1 cellular context compared by ENCODE assay signal in the genomic region with DNA sequence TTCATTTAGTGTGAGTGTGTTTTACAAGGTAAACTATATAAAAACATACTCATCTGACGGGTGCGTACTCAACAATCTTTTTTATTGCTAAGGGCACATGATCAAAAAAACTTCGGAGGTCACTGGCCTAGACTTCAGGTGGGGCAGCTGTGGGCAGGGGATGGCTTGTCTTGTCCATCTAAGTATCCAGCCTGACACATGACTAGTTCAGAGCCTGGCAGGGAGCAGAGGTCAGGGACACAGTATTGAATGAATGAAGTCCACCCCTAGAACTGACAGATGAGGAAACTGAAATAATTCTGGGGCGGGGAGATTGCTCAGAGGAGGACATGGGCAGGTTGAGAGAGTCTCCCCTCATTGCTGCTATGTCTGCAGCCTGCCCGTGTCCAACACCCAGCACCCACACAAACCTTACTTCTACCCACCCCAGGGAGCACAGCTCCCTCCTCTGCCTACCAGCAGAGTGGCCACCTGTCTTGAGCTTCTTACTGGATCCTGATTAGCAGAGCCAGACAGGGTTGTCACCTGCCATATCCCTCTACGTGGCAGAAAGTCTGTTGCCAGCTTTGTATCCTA.
TF ChIP-seq lines count a peak whose summit lies in the region.

No MANE protein-coding gene starts in this region.

TF ChIP-seq in HepG2, 621 proteins besides CTCF, POLR2A, EP300 and RAD21 (continued from another document):
- TF ChIP-seq, protein P1, sequence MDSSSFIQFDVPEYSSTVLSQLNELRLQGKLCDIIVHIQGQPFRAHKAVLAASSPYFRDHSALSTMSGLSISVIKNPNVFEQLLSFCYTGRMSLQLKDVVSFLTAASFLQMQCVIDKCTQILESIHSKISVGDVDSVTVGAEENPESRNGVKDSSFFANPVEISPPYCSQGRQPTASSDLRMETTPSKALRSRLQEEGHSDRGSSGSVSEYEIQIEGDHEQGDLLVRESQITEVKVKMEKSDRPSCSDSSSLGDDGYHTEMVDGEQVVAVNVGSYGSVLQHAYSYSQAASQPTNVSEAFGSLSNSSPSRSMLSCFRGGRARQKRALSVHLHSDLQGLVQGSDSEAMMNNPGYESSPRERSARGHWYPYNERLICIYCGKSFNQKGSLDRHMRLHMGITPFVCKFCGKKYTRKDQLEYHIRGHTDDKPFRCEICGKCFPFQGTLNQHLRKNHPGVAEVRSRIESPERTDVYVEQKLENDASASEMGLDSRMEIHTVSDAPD (CRISPR knock-in tag; IDR thresholded peaks at IDR 0.05) = no peak
- TF ChIP-seq HIVEP1 (CRISPR knock-in tag; IDR thresholded peaks at IDR 0.05) (no peak), ZFP36L2 (CRISPR knock-in tag; IDR thresholded peaks at IDR 0.05) (no peak), MED13 (CRISPR knock-in tag; IDR thresholded peaks at IDR 0.05) (no peak), CC2D1A (CRISPR knock-in tag; IDR thresholded peaks at IDR 0.05) (no peak), ZFP37 (CRISPR knock-in tag; IDR thresholded peaks at IDR 0.05; ENCODE audit: borderline replicate concordance) (no peak), ZBTB1 (CRISPR knock-in tag; IDR thresholded peaks at IDR 0.05; ENCODE audit: borderline replicate concordance) (no peak), ATAD3A (CRISPR knock-in tag; IDR thresholded peaks at IDR 0.05) (no peak), ZNF567 (CRISPR knock-in tag; IDR thresholded peaks at IDR 0.05; ENCODE audit: borderline replicate concordance) (0 out of 2 replicates have a peak, but pooled peaks have one; percentile 60), SYNCRIP (IDR thresholded peaks at IDR 0.05; ENCODE audit: insufficient read depth, low read depth, low read length) (no peak), CREB1 (IDR thresholded peaks at IDR 0.05) (no peak), CREB1 (CRISPR knock-in tag; IDR thresholded peaks at IDR 0.05) (no peak), MYC (CRISPR knock-in tag; IDR thresholded peaks at IDR 0.05; ENCODE audit: borderline replicate concordance) (peak; percentile 29; the same call in 1 of the 2 replicates), ZNF850 (CRISPR knock-in tag; conservative IDR thresholded peaks at IDR 0.05) (no peak), NFKB2 (CRISPR knock-in tag; IDR thresholded peaks at IDR 0.05; ENCODE audit: borderline replicate concordance) (no peak), RBFOX2 (IDR thresholded peaks at IDR 0.05; ENCODE audit: low read depth, low read length) (peak; percentile 31; the same call in 1 of the 2 replicates), NR2F1 (CRISPR knock-in tag; IDR thresholded peaks at IDR 0.05) (peak; percentile 56 to 89; a peak in 3 of 4 replicates), ZNF569 (CRISPR knock-in tag; IDR thresholded peaks at IDR 0.05; ENCODE audit: borderline replicate concordance) (no peak), ZNF292 (CRISPR knock-in tag; IDR thresholded peaks at IDR 0.05; ENCODE audit: borderline replicate concordance, low read depth) (0 out of 2 replicates have a peak, but pooled peaks have one; percentile 16), PTBP1 (IDR thresholded peaks at IDR 0.05; ENCODE audit: low read depth, low read length, poor library complexity, severe bottlenecking) (no peak)
- TF ChIP-seq, protein P2, sequence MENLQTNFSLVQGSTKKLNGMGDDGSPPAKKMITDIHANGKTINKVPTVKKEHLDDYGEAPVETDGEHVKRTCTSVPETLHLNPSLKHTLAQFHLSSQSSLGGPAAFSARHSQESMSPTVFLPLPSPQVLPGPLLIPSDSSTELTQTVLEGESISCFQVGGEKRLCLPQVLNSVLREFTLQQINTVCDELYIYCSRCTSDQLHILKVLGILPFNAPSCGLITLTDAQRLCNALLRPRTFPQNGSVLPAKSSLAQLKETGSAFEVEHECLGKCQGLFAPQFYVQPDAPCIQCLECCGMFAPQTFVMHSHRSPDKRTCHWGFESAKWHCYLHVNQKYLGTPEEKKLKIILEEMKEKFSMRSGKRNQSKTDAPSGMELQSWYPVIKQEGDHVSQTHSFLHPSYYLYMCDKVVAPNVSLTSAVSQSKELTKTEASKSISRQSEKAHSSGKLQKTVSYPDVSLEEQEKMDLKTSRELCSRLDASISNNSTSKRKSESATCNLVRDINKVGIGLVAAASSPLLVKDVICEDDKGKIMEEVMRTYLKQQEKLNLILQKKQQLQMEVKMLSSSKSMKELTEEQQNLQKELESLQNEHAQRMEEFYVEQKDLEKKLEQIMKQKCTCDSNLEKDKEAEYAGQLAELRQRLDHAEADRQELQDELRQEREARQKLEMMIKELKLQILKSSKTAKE (CRISPR knock-in tag; IDR thresholded peaks at IDR 0.05; ENCODE audit: borderline replicate concordance) = peak; percentile 26; the same call in 1 of the 2 replicates
- TF ChIP-seq, protein P3, sequence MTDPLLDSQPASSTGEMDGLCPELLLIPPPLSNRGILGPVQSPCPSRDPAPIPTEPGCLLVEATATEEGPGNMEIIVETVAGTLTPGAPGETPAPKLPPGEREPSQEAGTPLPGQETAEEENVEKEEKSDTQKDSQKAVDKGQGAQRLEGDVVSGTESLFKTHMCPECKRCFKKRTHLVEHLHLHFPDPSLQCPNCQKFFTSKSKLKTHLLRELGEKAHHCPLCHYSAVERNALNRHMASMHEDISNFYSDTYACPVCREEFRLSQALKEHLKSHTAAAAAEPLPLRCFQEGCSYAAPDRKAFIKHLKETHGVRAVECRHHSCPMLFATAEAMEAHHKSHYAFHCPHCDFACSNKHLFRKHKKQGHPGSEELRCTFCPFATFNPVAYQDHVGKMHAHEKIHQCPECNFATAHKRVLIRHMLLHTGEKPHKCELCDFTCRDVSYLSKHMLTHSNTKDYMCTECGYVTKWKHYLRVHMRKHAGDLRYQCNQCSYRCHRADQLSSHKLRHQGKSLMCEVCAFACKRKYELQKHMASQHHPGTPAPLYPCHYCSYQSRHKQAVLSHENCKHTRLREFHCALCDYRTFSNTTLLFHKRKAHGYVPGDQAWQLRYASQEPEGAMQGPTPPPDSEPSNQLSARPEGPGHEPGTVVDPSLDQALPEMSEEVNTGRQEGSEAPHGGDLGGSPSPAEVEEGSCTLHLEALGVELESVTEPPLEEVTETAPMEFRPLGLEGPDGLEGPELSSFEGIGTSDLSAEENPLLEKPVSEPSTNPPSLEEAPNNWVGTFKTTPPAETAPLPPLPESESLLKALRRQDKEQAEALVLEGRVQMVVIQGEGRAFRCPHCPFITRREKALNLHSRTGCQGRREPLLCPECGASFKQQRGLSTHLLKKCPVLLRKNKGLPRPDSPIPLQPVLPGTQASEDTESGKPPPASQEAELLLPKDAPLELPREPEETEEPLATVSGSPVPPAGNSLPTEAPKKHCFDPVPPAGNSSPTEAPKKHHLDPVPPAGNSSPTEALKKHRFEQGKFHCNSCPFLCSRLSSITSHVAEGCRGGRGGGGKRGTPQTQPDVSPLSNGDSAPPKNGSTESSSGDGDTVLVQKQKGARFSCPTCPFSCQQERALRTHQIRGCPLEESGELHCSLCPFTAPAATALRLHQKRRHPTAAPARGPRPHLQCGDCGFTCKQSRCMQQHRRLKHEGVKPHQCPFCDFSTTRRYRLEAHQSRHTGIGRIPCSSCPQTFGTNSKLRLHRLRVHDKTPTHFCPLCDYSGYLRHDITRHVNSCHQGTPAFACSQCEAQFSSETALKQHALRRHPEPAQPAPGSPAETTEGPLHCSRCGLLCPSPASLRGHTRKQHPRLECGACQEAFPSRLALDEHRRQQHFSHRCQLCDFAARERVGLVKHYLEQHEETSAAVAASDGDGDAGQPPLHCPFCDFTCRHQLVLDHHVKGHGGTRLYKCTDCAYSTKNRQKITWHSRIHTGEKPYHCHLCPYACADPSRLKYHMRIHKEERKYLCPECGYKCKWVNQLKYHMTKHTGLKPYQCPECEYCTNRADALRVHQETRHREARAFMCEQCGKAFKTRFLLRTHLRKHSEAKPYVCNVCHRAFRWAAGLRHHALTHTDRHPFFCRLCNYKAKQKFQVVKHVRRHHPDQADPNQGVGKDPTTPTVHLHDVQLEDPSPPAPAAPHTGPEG (CRISPR knock-in tag; IDR thresholded peaks at IDR 0.05) = no peak
- TF ChIP-seq, protein P4, sequence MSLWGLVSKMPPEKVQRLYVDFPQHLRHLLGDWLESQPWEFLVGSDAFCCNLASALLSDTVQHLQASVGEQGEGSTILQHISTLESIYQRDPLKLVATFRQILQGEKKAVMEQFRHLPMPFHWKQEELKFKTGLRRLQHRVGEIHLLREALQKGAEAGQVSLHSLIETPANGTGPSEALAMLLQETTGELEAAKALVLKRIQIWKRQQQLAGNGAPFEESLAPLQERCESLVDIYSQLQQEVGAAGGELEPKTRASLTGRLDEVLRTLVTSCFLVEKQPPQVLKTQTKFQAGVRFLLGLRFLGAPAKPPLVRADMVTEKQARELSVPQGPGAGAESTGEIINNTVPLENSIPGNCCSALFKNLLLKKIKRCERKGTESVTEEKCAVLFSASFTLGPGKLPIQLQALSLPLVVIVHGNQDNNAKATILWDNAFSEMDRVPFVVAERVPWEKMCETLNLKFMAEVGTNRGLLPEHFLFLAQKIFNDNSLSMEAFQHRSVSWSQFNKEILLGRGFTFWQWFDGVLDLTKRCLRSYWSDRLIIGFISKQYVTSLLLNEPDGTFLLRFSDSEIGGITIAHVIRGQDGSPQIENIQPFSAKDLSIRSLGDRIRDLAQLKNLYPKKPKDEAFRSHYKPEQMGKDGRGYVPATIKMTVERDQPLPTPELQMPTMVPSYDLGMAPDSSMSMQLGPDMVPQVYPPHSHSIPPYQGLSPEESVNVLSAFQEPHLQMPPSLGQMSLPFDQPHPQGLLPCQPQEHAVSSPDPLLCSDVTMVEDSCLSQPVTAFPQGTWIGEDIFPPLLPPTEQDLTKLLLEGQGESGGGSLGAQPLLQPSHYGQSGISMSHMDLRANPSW (CRISPR knock-in tag; IDR thresholded peaks at IDR 0.05; ENCODE audit: borderline replicate concordance) = no peak
- TF ChIP-seq, protein P5, sequence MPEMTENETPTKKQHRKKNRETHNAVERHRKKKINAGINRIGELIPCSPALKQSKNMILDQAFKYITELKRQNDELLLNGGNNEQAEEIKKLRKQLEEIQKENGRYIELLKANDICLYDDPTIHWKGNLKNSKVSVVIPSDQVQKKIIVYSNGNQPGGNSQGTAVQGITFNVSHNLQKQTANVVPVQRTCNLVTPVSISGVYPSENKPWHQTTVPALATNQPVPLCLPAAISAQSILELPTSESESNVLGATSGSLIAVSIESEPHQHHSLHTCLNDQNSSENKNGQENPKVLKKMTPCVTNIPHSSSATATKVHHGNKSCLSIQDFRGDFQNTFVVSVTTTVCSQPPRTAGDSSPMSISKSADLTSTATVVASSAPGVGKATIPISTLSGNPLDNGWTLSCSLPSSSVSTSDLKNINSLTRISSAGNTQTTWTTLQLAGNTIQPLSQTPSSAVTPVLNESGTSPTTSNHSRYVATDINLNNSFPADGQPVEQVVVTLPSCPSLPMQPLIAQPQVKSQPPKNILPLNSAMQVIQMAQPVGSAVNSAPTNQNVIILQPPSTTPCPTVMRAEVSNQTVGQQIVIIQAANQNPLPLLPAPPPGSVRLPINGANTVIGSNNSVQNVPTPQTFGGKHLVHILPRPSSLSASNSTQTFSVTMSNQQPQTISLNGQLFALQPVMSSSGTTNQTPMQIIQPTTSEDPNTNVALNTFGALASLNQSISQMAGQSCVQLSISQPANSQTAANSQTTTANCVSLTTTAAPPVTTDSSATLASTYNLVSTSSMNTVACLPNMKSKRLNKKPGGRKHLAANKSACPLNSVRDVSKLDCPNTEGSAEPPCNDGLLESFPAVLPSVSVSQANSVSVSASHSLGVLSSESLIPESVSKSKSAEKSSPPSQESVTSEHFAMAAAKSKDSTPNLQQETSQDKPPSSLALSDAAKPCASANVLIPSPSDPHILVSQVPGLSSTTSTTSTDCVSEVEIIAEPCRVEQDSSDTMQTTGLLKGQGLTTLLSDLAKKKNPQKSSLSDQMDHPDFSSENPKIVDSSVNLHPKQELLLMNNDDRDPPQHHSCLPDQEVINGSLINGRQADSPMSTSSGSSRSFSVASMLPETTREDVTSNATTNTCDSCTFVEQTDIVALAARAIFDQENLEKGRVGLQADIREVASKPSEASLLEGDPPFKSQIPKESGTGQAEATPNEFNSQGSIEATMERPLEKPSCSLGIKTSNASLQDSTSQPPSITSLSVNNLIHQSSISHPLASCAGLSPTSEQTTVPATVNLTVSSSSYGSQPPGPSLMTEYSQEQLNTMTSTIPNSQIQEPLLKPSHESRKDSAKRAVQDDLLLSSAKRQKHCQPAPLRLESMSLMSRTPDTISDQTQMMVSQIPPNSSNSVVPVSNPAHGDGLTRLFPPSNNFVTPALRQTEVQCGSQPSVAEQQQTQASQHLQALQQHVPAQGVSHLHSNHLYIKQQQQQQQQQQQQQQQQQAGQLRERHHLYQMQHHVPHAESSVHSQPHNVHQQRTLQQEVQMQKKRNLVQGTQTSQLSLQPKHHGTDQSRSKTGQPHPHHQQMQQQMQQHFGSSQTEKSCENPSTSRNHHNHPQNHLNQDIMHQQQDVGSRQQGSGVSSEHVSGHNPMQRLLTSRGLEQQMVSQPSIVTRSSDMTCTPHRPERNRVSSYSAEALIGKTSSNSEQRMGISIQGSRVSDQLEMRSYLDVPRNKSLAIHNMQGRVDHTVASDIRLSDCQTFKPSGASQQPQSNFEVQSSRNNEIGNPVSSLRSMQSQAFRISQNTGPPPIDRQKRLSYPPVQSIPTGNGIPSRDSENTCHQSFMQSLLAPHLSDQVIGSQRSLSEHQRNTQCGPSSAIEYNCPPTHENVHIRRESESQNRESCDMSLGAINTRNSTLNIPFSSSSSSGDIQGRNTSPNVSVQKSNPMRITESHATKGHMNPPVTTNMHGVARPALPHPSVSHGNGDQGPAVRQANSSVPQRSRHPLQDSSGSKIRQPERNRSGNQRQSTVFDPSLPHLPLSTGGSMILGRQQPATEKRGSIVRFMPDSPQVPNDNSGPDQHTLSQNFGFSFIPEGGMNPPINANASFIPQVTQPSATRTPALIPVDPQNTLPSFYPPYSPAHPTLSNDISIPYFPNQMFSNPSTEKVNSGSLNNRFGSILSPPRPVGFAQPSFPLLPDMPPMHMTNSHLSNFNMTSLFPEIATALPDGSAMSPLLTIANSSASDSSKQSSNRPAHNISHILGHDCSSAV (CRISPR knock-in tag; IDR thresholded peaks at IDR 0.05; ENCODE audit: borderline replicate concordance) = no peak
- TF ChIP-seq, protein P6, sequence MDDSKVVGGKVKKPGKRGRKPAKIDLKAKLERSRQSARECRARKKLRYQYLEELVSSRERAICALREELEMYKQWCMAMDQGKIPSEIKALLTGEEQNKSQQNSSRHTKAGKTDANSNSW (CRISPR knock-in tag; IDR thresholded peaks at IDR 0.05; ENCODE audit: borderline replicate concordance) = no peak
